In the genomic region with DNA sequence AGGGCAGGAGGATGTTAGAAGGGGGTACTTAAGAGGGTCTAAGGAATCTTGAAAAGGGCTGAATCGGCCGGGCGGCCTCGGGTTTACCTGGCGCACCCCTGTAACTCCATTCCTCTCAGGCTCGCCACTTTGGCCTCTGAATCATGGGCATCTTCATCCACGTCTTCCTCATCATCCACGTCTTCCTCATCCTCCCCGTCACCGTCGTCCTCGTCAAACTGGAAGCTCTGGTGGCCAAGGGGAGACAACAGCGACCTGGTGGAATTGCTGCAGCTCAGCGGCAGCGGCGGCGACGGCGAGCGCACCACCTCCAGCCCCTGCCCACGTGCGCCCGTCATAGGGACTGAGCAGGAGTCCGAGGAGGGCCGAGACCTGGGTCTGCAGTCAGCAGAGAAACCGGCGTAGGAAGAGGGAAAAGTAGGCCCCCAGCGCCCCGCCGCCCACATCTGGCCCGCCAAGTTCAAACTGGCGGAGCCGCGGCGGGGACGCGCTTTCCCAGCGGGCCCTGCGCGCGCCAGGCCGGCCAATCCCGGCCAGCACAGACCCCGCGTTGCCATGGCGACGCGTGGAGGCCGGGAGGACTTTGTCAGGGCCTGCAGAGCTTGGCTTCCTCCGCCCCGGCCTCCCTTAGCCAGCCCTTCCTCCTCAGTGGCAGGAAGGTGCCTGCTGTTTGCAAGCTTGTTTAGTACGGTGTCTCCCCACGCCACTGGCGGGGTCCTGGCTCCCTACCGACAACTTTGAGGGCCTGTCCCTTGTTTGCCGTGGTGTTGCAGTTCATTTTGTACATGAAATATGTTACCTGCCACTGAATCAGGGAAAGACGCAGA, we compare ENCODE assay signal across 8 cellular contexts. TPM values are rescaled to one million over a fixed set of nuclear protein-coding genes. Genes with fewer than 3 reads are reported as not detected.
DNase-seq lines count a peak whose midpoint lies in the region; ATAC-seq and TF ChIP-seq lines count a peak whose summit lies in the region.

A gene with protein sequence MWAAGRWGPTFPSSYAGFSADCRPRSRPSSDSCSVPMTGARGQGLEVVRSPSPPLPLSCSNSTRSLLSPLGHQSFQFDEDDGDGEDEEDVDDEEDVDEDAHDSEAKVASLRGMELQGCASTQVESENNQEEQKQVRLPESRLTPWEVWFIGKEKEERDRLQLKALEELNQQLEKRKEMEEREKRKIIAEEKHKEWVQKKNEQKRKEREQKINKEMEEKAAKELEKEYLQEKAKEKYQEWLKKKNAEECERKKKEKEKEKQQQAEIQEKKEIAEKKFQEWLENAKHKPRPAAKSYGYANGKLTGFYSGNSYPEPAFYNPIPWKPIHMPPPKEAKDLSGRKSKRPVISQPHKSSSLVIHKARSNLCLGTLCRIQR (minus strand): TSS at position 467 of the 827 bp plus-strand sequence. CDS start 21 bp downstream, at position 446.

- no peaks in the 10 kb centered on the region for H3K36me3 Mint-ChIP-seq in endothelial cell (ENCODE audit: low read depth, unreplicated experiment)

- no peaks in the 10 kb centered on the region for H3K9me3 ChIP-seq in HUES64 (ENCODE audit: insufficient read depth, low read depth, low read length)
- no peaks in the 10 kb centered on the region for H3K9me3 ChIP-seq in OCI-LY1 (ENCODE audit: low read length)

- TF ChIP-seq CTCF in OCI-LY1 (IDR thresholded peaks at IDR 0.05; ENCODE audit: low read length): no peak
- TF ChIP-seq CTCF in endothelial cell (IDR thresholded peaks at IDR 0.05; ENCODE audit: unreplicated experiment): no peak

- H3F3A ChIP-seq in OCI-LY1 (ENCODE audit: insufficient read depth, low read length): no peaks in the 10 kb centered on the region

- H3K4me1 ChIP-seq in HUES64 (ENCODE audit: insufficient read depth, low read length) (peaks cover 17% of the 10 kb centered on the region), OCI-LY1 (ENCODE audit: insufficient read depth, low read length, severe bottlenecking) (peaks cover 25% of the 10 kb centered on the region)

- DNase-seq in DMS 273 (lab: John Stamatoyannopoulos, UW; ENCODE audit: unreplicated experiment) (peak; percentile 97), endothelial cell (ENCODE audit: low spot score) (peak; percentile 92), midbrain (lab: John Stamatoyannopoulos, UW) (peak; percentile 84)
- DNase-seq in activated CD8-positive, alpha-beta memory T cell treated with anti-CD3 and anti-CD28 coated beads, Interleukin-2, amount 50 U/mL, for 4 hours: peak; percentile 86
- peak; percentile 59 to 74 for DNase-seq in stimulated activated CD8-positive, alpha-beta memory T cell treated with anti-CD3 and anti-CD28 coated beads, Interleukin-15, amount 100 ng/mL, for 4 hours (ENCODE audit: low read depth in 2 of 2)

- no peaks in the 10 kb centered on the region for H3K79me2 ChIP-seq in OCI-LY1 (ENCODE audit: insufficient read depth, low read length)

- H4K20me1 ChIP-seq in OCI-LY1 (ENCODE audit: insufficient read depth, low read length): no peaks in the 10 kb centered on the region

- peak within 1 kb of the TSS; percentile 95 for H3K4me3 Mint-ChIP-seq in endothelial cell (ENCODE audit: unreplicated experiment)

- peak within 1 kb of the TSS; percentile 82 for H3K4me3 ChIP-seq in HUES64 (ENCODE audit: low read length)
- H3K4me3 ChIP-seq in OCI-LY1 (ENCODE audit: low read depth, low read length, poor library complexity, severe bottlenecking): peak within 1 kb of the TSS; percentile 90

- H3K27ac ChIP-seq in HUES64 (ENCODE audit: low read depth, low read length) (peak within 1 kb of the TSS; percentile 76), OCI-LY1 (ENCODE audit: low read depth, low read length, poor library complexity, severe bottlenecking) (peak within 1 kb of the TSS; percentile 17)

- H3K27me3 ChIP-seq in HUES64 (ENCODE audit: insufficient read depth, low read length) (no peaks in the 10 kb centered on the region), OCI-LY1 (ENCODE audit: insufficient read depth, low read length) (no peaks in the 10 kb centered on the region)

- H3K4me2 ChIP-seq in OCI-LY1 (ENCODE audit: low read length): peak within 1 kb of the TSS; percentile 84

- ATAC-seq in GM21526 (IDR thresholded peaks at IDR 0.05; ENCODE audit: low FRiP score, unreplicated experiment): peak; percentile 99

- H3K4me1 Mint-ChIP-seq in endothelial cell (ENCODE audit: unreplicated experiment): peaks cover 6% of the 10 kb centered on the region

- H3K36me3 ChIP-seq in HUES64 (ENCODE audit: insufficient read depth, low read length) (peaks cover 10% of the 10 kb centered on the region), OCI-LY1 (ENCODE audit: insufficient read depth, low read length) (0 out of 2 replicates have a peak, but pooled peaks cover 5% of the 10 kb centered on the region)

- H3K9me3 Mint-ChIP-seq in endothelial cell (ENCODE audit: unreplicated experiment): no peaks in the 10 kb centered on the region

- under 1% methylated on average over 56 of the region's 57 CpGs for WGBS in HUES64

- H3K27ac Mint-ChIP-seq in endothelial cell (ENCODE audit: unreplicated experiment): peak within 1 kb of the TSS; percentile 98

- H3K27me3 Mint-ChIP-seq in endothelial cell (ENCODE audit: unreplicated experiment): peaks cover 3% of the 10 kb centered on the region

- H3K9me2 ChIP-seq in OCI-LY1 (ENCODE audit: low read depth, low read length): no peaks in the 10 kb centered on the region

- H3K9ac ChIP-seq in HUES64 (ENCODE audit: low read depth, low read length) (peak within 1 kb of the TSS; percentile 77), OCI-LY1 (ENCODE audit: low read length) (peak within 1 kb of the TSS; percentile 86)

- H2AFZ ChIP-seq in OCI-LY1 (ENCODE audit: low read length): peak within 1 kb of the TSS; percentile 61

RNA-seq across cellular contexts. Expression of the gene that starts here (rescaled TPM):
- polyA plus RNA-seq in HUES64 (2013, experiment 1 of 2): 21.0 TPM
- polyA plus RNA-seq in HUES64 (2013, experiment 2 of 2): 20.9 TPM
- 5.6 TPM for total RNA-seq in endothelial cell (ENCODE audit: unreplicated experiment)

Comparison
In these comparisons a context has a peak if more than half of its experiments do, and no peak if none do; other contexts are left out.
1. Peak in every context shown above with its lines: DNase-seq, ATAC-seq, H3K4me3 ChIP-seq and H3K27ac ChIP-seq.